1 cellular context compared by ENCODE assay signal in the genomic region with DNA sequence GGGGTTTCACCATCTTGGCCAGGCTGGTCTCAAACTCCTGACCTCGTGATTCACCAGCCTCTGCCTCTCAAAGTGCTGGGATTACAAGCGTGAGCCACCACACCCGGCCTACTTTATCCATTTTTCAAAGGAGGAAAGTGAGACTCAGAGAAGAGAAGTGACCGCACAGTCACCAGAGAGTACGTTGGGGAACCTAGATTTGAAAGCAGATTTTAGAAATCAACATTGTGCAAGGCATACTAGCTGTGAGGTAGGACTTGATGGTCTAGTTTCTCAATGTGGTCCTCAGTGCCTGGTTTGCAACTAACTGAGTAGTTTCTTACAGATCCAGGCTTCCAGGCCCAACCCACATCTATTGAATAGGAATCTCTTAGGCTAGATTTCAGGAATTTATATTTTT.
TF ChIP-seq lines count a peak whose summit lies in the region.

No MANE protein-coding gene starts in this region.

TF ChIP-seq in K562, 482 proteins besides CTCF, POLR2A, EP300 and RAD21:
- TF ChIP-seq RBFOX2 (IDR thresholded peaks at IDR 0.05; ENCODE audit: low read depth, low read length) (no peak), ZNF778 (CRISPR knock-in tag; IDR thresholded peaks at IDR 0.05) (no peak), NFXL1 (CRISPR knock-in tag; IDR thresholded peaks at IDR 0.05) (no peak), GATA2 (CRISPR knock-in tag; IDR thresholded peaks at IDR 0.05) (no peak), TBP (optimal IDR thresholded peaks at IDR 0.05; ENCODE audit: low read depth, low read length) (peak; percentile 12), PCBP2 (IDR thresholded peaks at IDR 0.05; ENCODE audit: low read depth, low read length, poor library complexity, severe bottlenecking) (no peak), CEBPB (tag; IDR thresholded peaks at IDR 0.05) (peak; percentile 71)
- TF ChIP-seq, protein P1, sequence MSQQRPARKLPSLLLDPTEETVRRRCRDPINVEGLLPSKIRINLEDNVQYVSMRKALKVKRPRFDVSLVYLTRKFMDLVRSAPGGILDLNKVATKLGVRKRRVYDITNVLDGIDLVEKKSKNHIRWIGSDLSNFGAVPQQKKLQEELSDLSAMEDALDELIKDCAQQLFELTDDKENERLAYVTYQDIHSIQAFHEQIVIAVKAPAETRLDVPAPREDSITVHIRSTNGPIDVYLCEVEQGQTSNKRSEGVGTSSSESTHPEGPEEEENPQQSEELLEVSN (IDR thresholded peaks at IDR 0.05; ENCODE audit: borderline replicate concordance in 1 of 2, extremely low read depth in 1 of 2, insufficient read depth in 1 of 2, insufficient read length in 1 of 2, low read depth in 1 of 2, low read length in 1 of 2, poor library complexity in 1 of 2, severe bottlenecking in 1 of 2): no peak
- TF ChIP-seq, protein P2, sequence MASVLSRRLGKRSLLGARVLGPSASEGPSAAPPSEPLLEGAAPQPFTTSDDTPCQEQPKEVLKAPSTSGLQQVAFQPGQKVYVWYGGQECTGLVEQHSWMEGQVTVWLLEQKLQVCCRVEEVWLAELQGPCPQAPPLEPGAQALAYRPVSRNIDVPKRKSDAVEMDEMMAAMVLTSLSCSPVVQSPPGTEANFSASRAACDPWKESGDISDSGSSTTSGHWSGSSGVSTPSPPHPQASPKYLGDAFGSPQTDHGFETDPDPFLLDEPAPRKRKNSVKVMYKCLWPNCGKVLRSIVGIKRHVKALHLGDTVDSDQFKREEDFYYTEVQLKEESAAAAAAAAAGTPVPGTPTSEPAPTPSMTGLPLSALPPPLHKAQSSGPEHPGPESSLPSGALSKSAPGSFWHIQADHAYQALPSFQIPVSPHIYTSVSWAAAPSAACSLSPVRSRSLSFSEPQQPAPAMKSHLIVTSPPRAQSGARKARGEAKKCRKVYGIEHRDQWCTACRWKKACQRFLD (CRISPR knock-in tag; IDR thresholded peaks at IDR 0.05): no peak
